Comparison of ENCODE assay signal across 2 cellular contexts in the genomic region with DNA sequence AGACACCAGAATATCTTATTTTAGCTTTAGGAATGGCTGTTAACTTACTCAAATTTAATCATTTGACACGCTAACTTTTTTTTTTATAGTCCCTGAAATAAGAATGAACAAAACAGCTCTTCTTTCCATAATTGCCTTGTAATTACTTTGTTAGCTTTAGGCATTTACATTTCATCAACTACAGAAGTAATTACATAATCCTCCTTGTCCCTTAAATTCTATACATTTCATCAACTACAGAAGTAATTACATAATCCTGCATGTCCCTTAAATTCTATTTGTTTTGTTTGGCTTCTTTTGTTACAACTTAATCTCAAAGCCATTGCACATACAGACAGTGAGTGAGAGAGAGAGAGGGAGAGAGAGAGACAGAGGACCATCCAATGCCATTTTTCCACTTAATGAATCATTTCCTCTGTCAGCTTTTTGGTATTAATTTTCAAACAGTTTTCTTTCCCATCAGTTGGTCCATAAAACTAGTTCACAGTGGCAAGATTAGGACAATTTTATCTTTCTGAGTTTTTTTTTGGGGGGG.
TF ChIP-seq lines count a peak whose summit lies in the region.

No MANE protein-coding gene starts in this region.

TF ChIP-seq in SK-N-SH, 30 proteins besides CTCF, POLR2A, EP300 and RAD21 (continued from another document):
- 0 out of 2 replicates have a peak, but pooled peaks have one; percentile 10 for TF ChIP-seq PBX3 (IDR thresholded peaks at IDR 0.05)
- TF ChIP-seq JUND (IDR thresholded peaks at IDR 0.05) = 0 out of 2 replicates have a peak, but pooled peaks have one; percentile 6
- TF ChIP-seq, protein P1, sequence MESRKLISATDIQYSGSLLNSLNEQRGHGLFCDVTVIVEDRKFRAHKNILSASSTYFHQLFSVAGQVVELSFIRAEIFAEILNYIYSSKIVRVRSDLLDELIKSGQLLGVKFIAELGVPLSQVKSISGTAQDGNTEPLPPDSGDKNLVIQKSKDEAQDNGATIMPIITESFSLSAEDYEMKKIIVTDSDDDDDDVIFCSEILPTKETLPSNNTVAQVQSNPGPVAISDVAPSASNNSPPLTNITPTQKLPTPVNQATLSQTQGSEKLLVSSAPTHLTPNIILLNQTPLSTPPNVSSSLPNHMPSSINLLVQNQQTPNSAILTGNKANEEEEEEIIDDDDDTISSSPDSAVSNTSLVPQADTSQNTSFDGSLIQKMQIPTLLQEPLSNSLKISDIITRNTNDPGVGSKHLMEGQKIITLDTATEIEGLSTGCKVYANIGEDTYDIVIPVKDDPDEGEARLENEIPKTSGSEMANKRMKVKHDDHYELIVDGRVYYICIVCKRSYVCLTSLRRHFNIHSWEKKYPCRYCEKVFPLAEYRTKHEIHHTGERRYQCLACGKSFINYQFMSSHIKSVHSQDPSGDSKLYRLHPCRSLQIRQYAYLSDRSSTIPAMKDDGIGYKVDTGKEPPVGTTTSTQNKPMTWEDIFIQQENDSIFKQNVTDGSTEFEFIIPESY (IDR thresholded peaks at IDR 0.05; ENCODE audit: borderline replicate concordance, low read depth) = no peak

TF ChIP-seq in SK-N-SH treated with all-trans-retinoic acid at 6 μM for 48 hours, 23 proteins besides CTCF, POLR2A, EP300 and RAD21 (continued from another document):
- no peak for TF ChIP-seq OSR1 (CRISPR knock-in tag; IDR thresholded peaks at IDR 0.05)
- TF ChIP-seq ISL1 (CRISPR knock-in tag; IDR thresholded peaks at IDR 0.05) = no peak
- TF ChIP-seq POU6F1 (CRISPR knock-in tag; IDR thresholded peaks at IDR 0.05; ENCODE audit: borderline replicate concordance, low read depth) = no peak
- no peak for TF ChIP-seq TSHZ2 (CRISPR knock-in tag; IDR thresholded peaks at IDR 0.05)
